In the genomic region with DNA sequence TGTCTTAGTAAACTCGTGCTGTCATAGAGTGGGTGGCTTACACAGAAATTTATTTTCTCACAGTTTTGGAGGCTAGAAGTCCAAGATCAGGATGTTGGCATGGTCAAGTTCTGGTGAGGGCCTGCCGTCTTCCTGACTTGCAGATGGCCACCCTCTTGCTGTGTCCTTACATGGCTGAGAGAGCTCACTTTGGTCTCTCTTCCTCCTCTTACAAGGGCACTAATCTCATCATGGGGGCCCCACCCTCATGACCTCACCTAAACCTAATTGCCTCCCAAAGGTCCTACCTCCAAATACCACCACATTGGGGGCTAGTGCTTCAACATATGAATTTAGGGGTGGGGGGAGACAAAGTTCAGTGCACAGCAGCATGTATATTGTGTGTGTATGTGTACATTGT, we compare ENCODE assay signal across 28 cellular contexts. TPM values are rescaled to one million over a fixed set of nuclear protein-coding genes. Genes with fewer than 3 reads are reported as not detected.
A peak's percentile ranks its signal among the peaks of the same experiment; 100 is the strongest.
DNase-seq lines count a peak whose midpoint lies in the region; ATAC-seq and TF ChIP-seq lines count a peak whose summit lies in the region.
"Had no signal": no experiment of that assay in that cellular context is flagged by ENCODE, and none has a peak within 500 bp of the region (broad histone marks: within the 10 kb centered on the region; RNA-seq: fewer than 3 reads in every experiment).

No MANE protein-coding gene starts in this region.

- H4K20me1 ChIP-seq in BLaER1 treated with 17β-estradiol and CSF1 and Interleukin-3, amounts not matched to agents 10 nM and 100 nM, result peaks cover 0 to 12% (median 0%) of the 10 kb centered on the region in 11 experiments; a peak in 3 of 22 replicates

- peaks cover 34 to 82% (median 70%) of the 10 kb centered on the region in 10 experiments for H3K4me1 ChIP-seq in BLaER1 treated with 17β-estradiol and CSF1 and Interleukin-3, amounts not matched to agents 10 nM and 100 nM
- H3K4me1 ChIP-seq in naive thymus-derived CD4-positive, alpha-beta T cell (ENCODE audit: control insufficient read depth in 2 of 2, insufficient read depth in 2 of 2, low read length in 2 of 2), result peaks cover 49 to 67% of the 10 kb centered on the region in 2 donors
- H3K4me1 ChIP-seq: pancreas had no signal

- H3K9ac ChIP-seq in BLaER1 treated with 17β-estradiol and CSF1 and Interleukin-3, amounts not matched to agents 10 nM and 100 nM, result no peak overlapping the region

- H3K27ac ChIP-seq in BLaER1 treated with 17β-estradiol and CSF1 and Interleukin-3, amounts not matched to agents 10 nM and 100 nM, result peak overlapping the region in 7 of 11 experiments; percentile 3 to 61 (median 34); a peak in 7 of 22 replicates
- H3K27ac ChIP-seq in CD4-positive, alpha-beta T cell (ENCODE audit: low read depth, low read length), result no peak overlapping the region
- peak overlapping the region; percentile 46 for H3K27ac ChIP-seq in naive thymus-derived CD4-positive, alpha-beta T cell (ENCODE audit: low read depth, low read length)
- H3K27ac ChIP-seq: brain microvascular endothelial cell, hepatocyte, pancreas had no signal

- intact Hi-C loops in CD4-positive, alpha-beta T cell (cut with DNase I, micrococcal nuclease), result loop anchor here (5.0 kb wide), 2 partner anchors 35 to 225 kb away; partner anchors contain the start of gene GPR183 (in 1 of the 2)
- intact Hi-C loops in naive thymus-derived CD4-positive, alpha-beta T cell (cut with micrococcal nuclease), result loop anchor here in 1 of 2 donors (5.0 kb wide), 1 partner anchor 35 kb away; the partner anchor contains the start of gene GPR183

- H3K27me3 ChIP-seq in BLaER1 treated with 17β-estradiol and CSF1 and Interleukin-3, amounts not matched to agents 10 nM and 100 nM, result no peaks in the 10 kb centered on the region
- no peaks in the 10 kb centered on the region for H3K27me3 ChIP-seq in CD4-positive, alpha-beta T cell (ENCODE audit: control insufficient read depth, insufficient read depth, low read length)
- no peaks in the 10 kb centered on the region for H3K27me3 ChIP-seq in naive thymus-derived CD4-positive, alpha-beta T cell (ENCODE audit: control insufficient read depth in 2 of 2, insufficient read depth in 2 of 2, low read length in 2 of 2)
- H3K27me3 ChIP-seq: brain microvascular endothelial cell, hepatocyte, pancreas, stomach, tibial nerve had no signal

- peaks cover 32 to 71% (median 56%) of the 10 kb centered on the region in 11 experiments for H3K36me3 ChIP-seq in BLaER1 treated with 17β-estradiol and CSF1 and Interleukin-3, amounts not matched to agents 10 nM and 100 nM
- peaks cover 0 to 10% (median 3%) of the 10 kb centered on the region in 3 experiments for H3K36me3 ChIP-seq in naive thymus-derived CD4-positive, alpha-beta T cell (ENCODE audit: control insufficient read depth in 2 of 3, insufficient read depth in 3 of 3, low read length in 3 of 3)
- H3K36me3 ChIP-seq: brain microvascular endothelial cell, pancreas had no signal

- peak overlapping the region; percentile 87 for H3K27ac Mint-ChIP-seq in CD4-positive, alpha-beta T cell
- peak overlapping the region; percentile 41 for H3K27ac Mint-ChIP-seq in activated naive CD8-positive, alpha-beta T cell
- peak overlapping the region in 8 of 9 donors; percentile 90 to 95 (median 92) for H3K27ac Mint-ChIP-seq in naive thymus-derived CD4-positive, alpha-beta T cell

- peak overlapping the region in 1 of 11 experiments; percentile 76; a peak in 1 of 22 replicates for H3K4me2 ChIP-seq in BLaER1 treated with 17β-estradiol and CSF1 and Interleukin-3, amounts not matched to agents 10 nM and 100 nM
- H3K4me2 ChIP-seq: hepatocyte had no signal

- ATAC-seq in CD4-positive, alpha-beta T cell (ENCODE audit: poor library complexity), result no peak
- no peak for ATAC-seq in naive thymus-derived CD4-positive, alpha-beta T cell
- ATAC-seq: esophagus mucosa, left lobe of liver, pancreas, PC-3 had no signal

- POLR2A ChIA-PET in CD4-positive, alpha-beta T cell (lab: Charles Lee), result interaction anchor here (1.0 to 5.5 kb wide), 7 partner anchors 8 to 163 kb away, joined by 3 to 55 read pairs (median 35); partner anchors contain the start of genes GPR18, GPR183 and UBAC2
- POLR2A ChIA-PET in naive thymus-derived CD4-positive, alpha-beta T cell (lab: Charles Lee), result interaction anchor here (0.8 to 7.4 kb wide), 15 partner anchors 13 to 230 kb away, joined by 3 to 94 read pairs (median 6); partner anchors contain the start of genes GPR183 and UBAC2

- no peak overlapping the region for H3K4me3 ChIP-seq in BLaER1 treated with 17β-estradiol and CSF1 and Interleukin-3, amounts not matched to agents 10 nM and 100 nM
- no peak overlapping the region for H3K4me3 ChIP-seq in naive thymus-derived CD4-positive, alpha-beta T cell (ENCODE audit: low read length)
- H3K4me3 ChIP-seq: hepatocyte, pancreas, stomach, tibial nerve had no signal

- no peaks in the 10 kb centered on the region for H3K27me3 Mint-ChIP-seq in CD4-positive, alpha-beta T cell
- H3K27me3 Mint-ChIP-seq in activated naive CD8-positive, alpha-beta T cell, result no peaks in the 10 kb centered on the region
- no peaks in the 10 kb centered on the region for H3K27me3 Mint-ChIP-seq in naive thymus-derived CD4-positive, alpha-beta T cell

- H3K4me1 Mint-ChIP-seq in CD4-positive, alpha-beta T cell (ENCODE audit: low read depth), result peaks cover 86% of the 10 kb centered on the region
- peaks cover 80% of the 10 kb centered on the region for H3K4me1 Mint-ChIP-seq in activated naive CD8-positive, alpha-beta T cell (ENCODE audit: low read depth)
- peaks cover 43 to 87% (median 77%) of the 10 kb centered on the region in 7 donors for H3K4me1 Mint-ChIP-seq in naive thymus-derived CD4-positive, alpha-beta T cell

- H3K9me3 ChIP-seq in BLaER1 treated with 17β-estradiol and CSF1 and Interleukin-3, amounts not matched to agents 10 nM and 100 nM (replicated peaks in 1 of 11), result peaks cover 8 to 13% (median 10%) of the 10 kb centered on the region in 11 experiments; a peak in 21 of 22 replicates
- peaks cover 5% of the 10 kb centered on the region for H3K9me3 ChIP-seq in CD4-positive, alpha-beta T cell (ENCODE audit: control insufficient read depth, low read length)
- peaks cover 0 to 7% (median 0%) of the 10 kb centered on the region in 3 experiments for H3K9me3 ChIP-seq in naive thymus-derived CD4-positive, alpha-beta T cell (ENCODE audit: control insufficient read depth in 2 of 3, low read length in 3 of 3)
- H3K9me3 ChIP-seq: pancreas had no signal

- H3K9me3 Mint-ChIP-seq in CD4-positive, alpha-beta T cell, result peaks cover 2% of the 10 kb centered on the region
- H3K9me3 Mint-ChIP-seq in activated naive CD8-positive, alpha-beta T cell (ENCODE audit: low read depth), result no peaks in the 10 kb centered on the region
- peaks cover 0 to 6% (median 3%) of the 10 kb centered on the region in 11 donors for H3K9me3 Mint-ChIP-seq in naive thymus-derived CD4-positive, alpha-beta T cell

- peaks cover 59% of the 10 kb centered on the region for H3K36me3 Mint-ChIP-seq in CD4-positive, alpha-beta T cell (ENCODE audit: low read depth)
- H3K36me3 Mint-ChIP-seq in activated naive CD8-positive, alpha-beta T cell, result peaks cover 11% of the 10 kb centered on the region
- H3K36me3 Mint-ChIP-seq in naive thymus-derived CD4-positive, alpha-beta T cell, result peaks cover 4 to 37% (median 26%) of the 10 kb centered on the region in 5 donors

- TF ChIP-seq CTCF in CD4-positive, alpha-beta T cell (IDR thresholded peaks at IDR 0.05), result no peak

- CTCF ChIA-PET in CD4-positive, alpha-beta T cell (lab: Charles Lee), result interaction anchor here (1.5 to 10.4 kb wide), 3 partner anchors 20 to 166 kb away, joined by 3 to 189 read pairs (median 44); partner anchors contain the start of gene GPR183
- CTCF ChIA-PET in naive thymus-derived CD4-positive, alpha-beta T cell (lab: Charles Lee), result interaction anchor here (0.7 to 10.8 kb wide), 14 partner anchors 25 to 334 kb away, joined by 3 to 258 read pairs (median 12); partner anchors contain the start of genes GPR183 and UBAC2

- no peak for DNase-seq in CD4-positive, alpha-beta T cell
- DNase-seq in naive thymus-derived CD4-positive, alpha-beta T cell, result no peak
- no peak for DNase-seq in C1 segment of cervical spinal cord (lab: John Stamatoyannopoulos, UW)
- DNase-seq in D341Med (ENCODE audit: low spot score), result no peak
- DNase-seq in globus pallidus (ENCODE audit: low spot score), result no peak
- DNase-seq: brain microvascular endothelial cell; DMS79; effector CD8-positive, alpha-beta T cell; GF-D8; Kasumi-1; MV-4-11; NCI-H146; NCI-H510A treated with DMSO at 0.1 percent for 48 hours; pancreas; PC-3; SHP77; stimulated activated CD4-positive, alpha-beta T cell treated with anti-CD3 and anti-CD28 coated beads, Interleukin-12 subunit alpha, Interleukin-12 subunit beta, amount 100 ng/mL, for 4 hours; stimulated activated CD4-positive, alpha-beta T cell treated with anti-CD3 and anti-CD28 coated beads, Interleukin-4, amount 100 ng/mL, for 4 hours; stomach; T1000 had no signal

- H3K4me3 Mint-ChIP-seq in CD4-positive, alpha-beta T cell, result no peak overlapping the region
- no peak overlapping the region for H3K4me3 Mint-ChIP-seq in activated naive CD8-positive, alpha-beta T cell
- H3K4me3 Mint-ChIP-seq in naive thymus-derived CD4-positive, alpha-beta T cell, result peak overlapping the region in 4 of 10 donors; percentile 4 to 58 (median 49)

RNA-seq across cellular contexts. Expression of gene GPR18, which starts 14.3 kb away (rescaled TPM):
- 10 to 100 TPM; 42.9 to 45.1 TPM for total RNA-seq in CD4-positive, alpha-beta T cell
- total RNA-seq in naive thymus-derived CD4-positive, alpha-beta T cell, result 10 to 100 TPM; 11.5 to 40.4 (median 21.1) TPM
- 10 to 100 TPM; 27.9 to 35.9 TPM for polyA plus RNA-seq in naive thymus-derived CD4-positive, alpha-beta T cell
- total RNA-seq: esophagus mucosa, frontal cortex, hepatocyte, mesenteric fat pad, PC-3, stomach, tibial nerve had no signal
- polyA plus RNA-seq: hepatocyte had no signal

RNA-seq across cellular contexts. Expression of gene GPR183, which starts 34.7 kb away (rescaled TPM):
- 100 to 1,000 TPM; 330 to 337 TPM for total RNA-seq in CD4-positive, alpha-beta T cell
- 100 to 1,000 TPM in 4 of 5 experiments, 10 to 100 TPM in 1; 26.8 to 231 (median 112) TPM for total RNA-seq in naive thymus-derived CD4-positive, alpha-beta T cell
- 100 to 1,000 TPM; 234 to 241 TPM for polyA plus RNA-seq in naive thymus-derived CD4-positive, alpha-beta T cell
- total RNA-seq: PC-3 had no signal

Comparison
In these comparisons a context has a peak if more than half of its experiments do, and no peak if none do; other contexts are left out.
1. H3K27ac Mint-ChIP-seq: peak in every context shown above with its lines; median percentile 92 in naive thymus-derived CD4-positive, alpha-beta T cell; 87 in CD4-positive, alpha-beta T cell; 41 in activated naive CD8-positive, alpha-beta T cell.